1 cellular context compared by ENCODE assay signal in the genomic region with DNA sequence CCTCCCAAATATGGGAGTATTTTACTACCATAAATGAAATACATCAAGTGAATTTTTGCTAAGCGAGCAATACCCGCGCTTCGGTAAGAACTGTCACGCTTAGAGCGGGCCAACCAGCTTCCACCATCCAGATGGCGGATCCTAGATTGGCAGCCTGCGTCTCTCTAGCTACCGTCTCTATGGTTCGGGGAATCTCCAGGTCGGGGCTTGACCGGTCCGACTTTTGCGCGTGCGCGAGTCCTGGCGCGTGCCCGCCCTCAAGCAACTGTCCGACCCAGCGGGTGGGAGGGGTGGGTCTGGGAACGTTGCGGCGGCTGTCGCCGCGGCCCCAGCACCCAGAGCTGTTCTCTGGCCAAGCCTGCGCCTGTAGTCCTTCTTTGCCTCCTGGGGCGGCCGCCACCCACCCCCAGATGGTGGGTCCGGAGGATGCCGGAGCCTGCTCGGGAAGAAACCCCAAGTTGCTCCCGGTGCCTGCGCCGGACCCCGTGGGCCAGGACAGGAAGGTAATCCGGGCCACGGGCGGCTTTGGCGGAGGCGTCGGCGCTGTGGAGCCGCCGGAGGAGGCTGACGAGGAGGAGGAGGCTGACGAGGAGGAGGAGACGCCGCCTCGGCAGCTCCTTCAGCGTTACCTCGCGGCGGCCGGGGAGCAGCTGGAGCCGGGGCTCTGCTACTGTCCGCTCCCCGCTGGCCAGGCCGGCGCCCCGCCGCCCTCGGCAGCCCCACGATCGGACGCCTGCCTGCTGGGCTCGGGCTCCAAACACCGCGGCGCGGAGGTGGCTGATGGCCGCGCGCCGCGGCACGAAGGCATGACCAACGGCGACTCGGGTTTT.
A peak's percentile ranks its signal among the peaks of the same experiment; 100 is the strongest.
TF ChIP-seq lines count a peak whose summit lies in the region.

A gene (plus strand): TSS at position 338 of the 830 bp plus-strand sequence. CDS start 73 bp downstream, at position 411.

TF ChIP-seq in HEK293, 187 proteins besides CTCF, POLR2A, EP300 and RAD21 (continued from another document and continues in another):
- TF ChIP-seq, protein P1, sequence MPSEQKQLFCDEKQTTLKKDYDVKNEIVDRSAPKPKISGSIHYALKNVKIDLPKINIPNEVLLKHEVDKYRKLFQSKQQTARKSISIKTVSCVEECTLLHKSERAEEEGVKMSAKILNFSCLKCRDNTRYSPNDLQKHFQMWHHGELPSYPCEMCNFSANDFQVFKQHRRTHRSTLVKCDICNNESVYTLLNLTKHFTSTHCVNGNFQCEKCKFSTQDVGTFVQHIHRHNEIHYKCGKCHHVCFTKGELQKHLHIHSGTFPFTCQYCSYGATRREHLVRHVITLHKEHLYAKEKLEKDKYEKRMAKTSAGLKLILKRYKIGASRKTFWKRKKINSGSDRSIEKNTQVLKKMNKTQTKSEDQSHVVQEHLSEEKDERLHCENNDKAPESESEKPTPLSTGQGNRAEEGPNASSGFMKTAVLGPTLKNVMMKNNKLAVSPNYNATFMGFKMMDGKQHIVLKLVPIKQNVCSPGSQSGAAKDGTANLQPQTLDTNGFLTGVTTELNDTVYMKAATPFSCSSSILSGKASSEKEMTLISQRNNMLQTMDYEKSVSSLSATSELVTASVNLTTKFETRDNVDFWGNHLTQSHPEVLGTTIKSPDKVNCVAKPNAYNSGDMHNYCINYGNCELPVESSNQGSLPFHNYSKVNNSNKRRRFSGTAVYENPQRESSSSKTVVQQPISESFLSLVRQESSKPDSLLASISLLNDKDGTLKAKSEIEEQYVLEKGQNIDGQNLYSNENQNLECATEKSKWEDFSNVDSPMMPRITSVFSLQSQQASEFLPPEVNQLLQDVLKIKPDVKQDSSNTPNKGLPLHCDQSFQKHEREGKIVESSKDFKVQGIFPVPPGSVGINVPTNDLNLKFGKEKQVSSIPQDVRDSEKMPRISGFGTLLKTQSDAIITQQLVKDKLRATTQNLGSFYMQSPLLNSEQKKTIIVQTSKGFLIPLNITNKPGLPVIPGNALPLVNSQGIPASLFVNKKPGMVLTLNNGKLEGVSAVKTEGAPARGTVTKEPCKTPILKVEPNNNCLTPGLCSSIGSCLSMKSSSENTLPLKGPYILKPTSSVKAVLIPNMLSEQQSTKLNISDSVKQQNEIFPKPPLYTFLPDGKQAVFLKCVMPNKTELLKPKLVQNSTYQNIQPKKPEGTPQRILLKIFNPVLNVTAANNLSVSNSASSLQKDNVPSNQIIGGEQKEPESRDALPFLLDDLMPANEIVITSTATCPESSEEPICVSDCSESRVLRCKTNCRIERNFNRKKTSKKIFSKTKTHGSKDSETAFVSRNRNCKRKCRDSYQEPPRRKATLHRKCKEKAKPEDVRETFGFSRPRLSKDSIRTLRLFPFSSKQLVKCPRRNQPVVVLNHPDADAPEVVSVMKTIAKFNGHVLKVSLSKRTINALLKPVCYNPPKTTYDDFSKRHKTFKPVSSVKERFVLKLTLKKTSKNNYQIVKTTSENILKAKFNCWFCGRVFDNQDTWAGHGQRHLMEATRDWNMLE (tag by site-specific recombination; conservative IDR thresholded peaks at IDR 0.05; ENCODE audit: low read depth) = peak; percentile 62; the same call in 1 of the 2 replicates
- peak; percentile 51; the same call in 1 of the 2 replicates for TF ChIP-seq KLF16 (tag by site-specific recombination; IDR thresholded peaks at IDR 0.05)
- no peak for TF ChIP-seq ZNF530 (tag by site-specific recombination; IDR thresholded peaks at IDR 0.05; ENCODE audit: low read depth)
- TF ChIP-seq ZNF654 (tag by site-specific recombination; IDR thresholded peaks at IDR 0.05; ENCODE audit: low read depth) = no peak
- TF ChIP-seq PRDM1 (tag by site-specific recombination; IDR thresholded peaks at IDR 0.05) = no peak
- TF ChIP-seq ZNF133 (tag by site-specific recombination; IDR thresholded peaks at IDR 0.05) = no peak
- TF ChIP-seq, protein P2, sequence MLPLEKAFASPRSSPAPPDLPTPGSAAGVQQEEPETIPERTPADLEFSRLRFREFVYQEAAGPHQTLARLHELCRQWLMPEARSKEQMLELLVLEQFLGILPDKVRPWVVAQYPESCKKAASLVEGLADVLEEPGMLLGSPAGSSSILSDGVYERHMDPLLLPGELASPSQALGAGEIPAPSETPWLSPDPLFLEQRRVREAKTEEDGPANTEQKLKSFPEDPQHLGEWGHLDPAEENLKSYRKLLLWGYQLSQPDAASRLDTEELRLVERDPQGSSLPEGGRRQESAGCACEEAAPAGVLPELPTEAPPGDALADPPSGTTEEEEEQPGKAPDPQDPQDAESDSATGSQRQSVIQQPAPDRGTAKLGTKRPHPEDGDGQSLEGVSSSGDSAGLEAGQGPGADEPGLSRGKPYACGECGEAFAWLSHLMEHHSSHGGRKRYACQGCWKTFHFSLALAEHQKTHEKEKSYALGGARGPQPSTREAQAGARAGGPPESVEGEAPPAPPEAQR (tag by site-specific recombination; IDR thresholded peaks at IDR 0.05) = no peak
- TF ChIP-seq ZNF473 (tag by site-specific recombination; IDR thresholded peaks at IDR 0.05) = no peak
- TF ChIP-seq ZNF701 (tag by site-specific recombination; IDR thresholded peaks at IDR 0.05) = no peak
- TF ChIP-seq, protein P3, sequence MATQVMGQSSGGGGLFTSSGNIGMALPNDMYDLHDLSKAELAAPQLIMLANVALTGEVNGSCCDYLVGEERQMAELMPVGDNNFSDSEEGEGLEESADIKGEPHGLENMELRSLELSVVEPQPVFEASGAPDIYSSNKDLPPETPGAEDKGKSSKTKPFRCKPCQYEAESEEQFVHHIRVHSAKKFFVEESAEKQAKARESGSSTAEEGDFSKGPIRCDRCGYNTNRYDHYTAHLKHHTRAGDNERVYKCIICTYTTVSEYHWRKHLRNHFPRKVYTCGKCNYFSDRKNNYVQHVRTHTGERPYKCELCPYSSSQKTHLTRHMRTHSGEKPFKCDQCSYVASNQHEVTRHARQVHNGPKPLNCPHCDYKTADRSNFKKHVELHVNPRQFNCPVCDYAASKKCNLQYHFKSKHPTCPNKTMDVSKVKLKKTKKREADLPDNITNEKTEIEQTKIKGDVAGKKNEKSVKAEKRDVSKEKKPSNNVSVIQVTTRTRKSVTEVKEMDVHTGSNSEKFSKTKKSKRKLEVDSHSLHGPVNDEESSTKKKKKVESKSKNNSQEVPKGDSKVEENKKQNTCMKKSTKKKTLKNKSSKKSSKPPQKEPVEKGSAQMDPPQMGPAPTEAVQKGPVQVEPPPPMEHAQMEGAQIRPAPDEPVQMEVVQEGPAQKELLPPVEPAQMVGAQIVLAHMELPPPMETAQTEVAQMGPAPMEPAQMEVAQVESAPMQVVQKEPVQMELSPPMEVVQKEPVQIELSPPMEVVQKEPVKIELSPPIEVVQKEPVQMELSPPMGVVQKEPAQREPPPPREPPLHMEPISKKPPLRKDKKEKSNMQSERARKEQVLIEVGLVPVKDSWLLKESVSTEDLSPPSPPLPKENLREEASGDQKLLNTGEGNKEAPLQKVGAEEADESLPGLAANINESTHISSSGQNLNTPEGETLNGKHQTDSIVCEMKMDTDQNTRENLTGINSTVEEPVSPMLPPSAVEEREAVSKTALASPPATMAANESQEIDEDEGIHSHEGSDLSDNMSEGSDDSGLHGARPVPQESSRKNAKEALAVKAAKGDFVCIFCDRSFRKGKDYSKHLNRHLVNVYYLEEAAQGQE (tag by site-specific recombination; IDR thresholded peaks at IDR 0.05) = peak; percentile 18; the same call in 1 of the 2 replicates
- TF ChIP-seq ZBTB8A (tag by site-specific recombination; IDR thresholded peaks at IDR 0.05) = peak; percentile 78
- TF ChIP-seq GLI2 (tag by site-specific recombination; IDR thresholded peaks at IDR 0.05; ENCODE audit: borderline replicate concordance, low read depth) = no peak
- no peak for TF ChIP-seq ZNF585B (tag by site-specific recombination; IDR thresholded peaks at IDR 0.05)
- TF ChIP-seq, protein P4, sequence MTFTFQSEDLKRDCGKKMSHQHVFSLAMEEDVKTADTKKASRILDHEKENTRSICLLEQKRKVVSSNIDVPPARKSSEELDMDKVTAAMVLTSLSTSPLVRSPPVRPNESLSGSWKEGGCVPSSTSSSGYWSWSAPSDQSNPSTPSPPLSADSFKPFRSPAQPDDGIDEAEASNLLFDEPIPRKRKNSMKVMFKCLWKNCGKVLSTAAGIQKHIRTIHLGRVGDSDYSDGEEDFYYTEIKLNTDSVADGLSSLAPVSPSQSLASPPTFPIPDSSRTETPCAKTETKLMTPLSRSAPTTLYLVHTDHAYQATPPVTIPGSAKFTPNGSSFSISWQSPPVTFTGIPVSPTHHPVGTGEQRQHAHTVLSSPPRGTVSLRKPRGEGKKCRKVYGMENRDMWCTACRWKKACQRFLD (tag by site-specific recombination; IDR thresholded peaks at IDR 0.05) = no peak
- TF ChIP-seq, protein P5, sequence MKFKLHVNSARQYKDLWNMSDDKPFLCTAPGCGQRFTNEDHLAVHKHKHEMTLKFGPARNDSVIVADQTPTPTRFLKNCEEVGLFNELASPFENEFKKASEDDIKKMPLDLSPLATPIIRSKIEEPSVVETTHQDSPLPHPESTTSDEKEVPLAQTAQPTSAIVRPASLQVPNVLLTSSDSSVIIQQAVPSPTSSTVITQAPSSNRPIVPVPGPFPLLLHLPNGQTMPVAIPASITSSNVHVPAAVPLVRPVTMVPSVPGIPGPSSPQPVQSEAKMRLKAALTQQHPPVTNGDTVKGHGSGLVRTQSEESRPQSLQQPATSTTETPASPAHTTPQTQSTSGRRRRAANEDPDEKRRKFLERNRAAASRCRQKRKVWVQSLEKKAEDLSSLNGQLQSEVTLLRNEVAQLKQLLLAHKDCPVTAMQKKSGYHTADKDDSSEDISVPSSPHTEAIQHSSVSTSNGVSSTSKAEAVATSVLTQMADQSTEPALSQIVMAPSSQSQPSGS (tag by site-specific recombination; IDR thresholded peaks at IDR 0.05; ENCODE audit: low read depth) = no peak
- TF ChIP-seq, protein P6, sequence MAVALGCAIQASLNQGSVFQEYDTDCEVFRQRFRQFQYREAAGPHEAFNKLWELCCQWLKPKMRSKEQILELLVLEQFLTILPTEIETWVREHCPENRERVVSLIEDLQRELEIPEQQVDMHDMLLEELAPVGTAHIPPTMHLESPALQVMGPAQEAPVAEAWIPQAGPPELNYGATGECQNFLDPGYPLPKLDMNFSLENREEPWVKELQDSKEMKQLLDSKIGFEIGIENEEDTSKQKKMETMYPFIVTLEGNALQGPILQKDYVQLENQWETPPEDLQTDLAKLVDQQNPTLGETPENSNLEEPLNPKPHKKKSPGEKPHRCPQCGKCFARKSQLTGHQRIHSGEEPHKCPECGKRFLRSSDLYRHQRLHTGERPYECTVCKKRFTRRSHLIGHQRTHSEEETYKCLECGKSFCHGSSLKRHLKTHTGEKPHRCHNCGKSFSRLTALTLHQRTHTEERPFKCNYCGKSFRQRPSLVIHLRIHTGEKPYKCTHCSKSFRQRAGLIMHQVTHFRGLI (tag by site-specific recombination; IDR thresholded peaks at IDR 0.05) = peak; percentile 63; the same call in 1 of the 2 replicates
- no peak for TF ChIP-seq ZNF830 (tag by site-specific recombination; IDR thresholded peaks at IDR 0.05; ENCODE audit: low read depth)
- TF ChIP-seq, protein P7, sequence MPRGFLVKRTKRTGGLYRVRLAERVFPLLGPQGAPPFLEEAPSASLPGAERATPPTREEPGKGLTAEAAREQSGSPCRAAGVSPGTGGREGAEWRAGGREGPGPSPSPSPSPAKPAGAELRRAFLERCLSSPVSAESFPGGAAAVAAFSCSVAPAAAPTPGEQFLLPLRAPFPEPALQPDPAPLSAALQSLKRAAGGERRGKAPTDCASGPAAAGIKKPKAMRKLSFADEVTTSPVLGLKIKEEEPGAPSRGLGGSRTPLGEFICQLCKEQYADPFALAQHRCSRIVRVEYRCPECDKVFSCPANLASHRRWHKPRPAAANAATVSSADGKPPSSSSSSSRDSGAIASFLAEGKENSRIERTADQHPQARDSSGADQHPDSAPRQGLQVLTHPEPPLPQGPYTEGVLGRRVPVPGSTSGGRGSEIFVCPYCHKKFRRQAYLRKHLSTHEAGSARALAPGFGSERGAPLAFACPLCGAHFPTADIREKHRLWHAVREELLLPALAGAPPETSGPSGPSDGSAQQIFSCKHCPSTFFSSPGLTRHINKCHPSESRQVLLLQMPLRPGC (tag by site-specific recombination; IDR thresholded peaks at IDR 0.05) = no peak
- TF ChIP-seq ZNF670 (tag by site-specific recombination; IDR thresholded peaks at IDR 0.05; ENCODE audit: low read depth) = no peak
- TF ChIP-seq, protein P8, sequence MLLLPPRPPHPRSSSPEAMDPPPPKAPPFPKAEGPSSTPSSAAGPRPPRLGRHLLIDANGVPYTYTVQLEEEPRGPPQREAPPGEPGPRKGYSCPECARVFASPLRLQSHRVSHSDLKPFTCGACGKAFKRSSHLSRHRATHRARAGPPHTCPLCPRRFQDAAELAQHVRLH (tag by site-specific recombination; IDR thresholded peaks at IDR 0.05) = no peak
- no peak for TF ChIP-seq ZNF155 (tag by site-specific recombination; IDR thresholded peaks at IDR 0.05)
- no peak for TF ChIP-seq YY2 (tag by site-specific recombination; IDR thresholded peaks at IDR 0.05)
- TF ChIP-seq, protein P9, sequence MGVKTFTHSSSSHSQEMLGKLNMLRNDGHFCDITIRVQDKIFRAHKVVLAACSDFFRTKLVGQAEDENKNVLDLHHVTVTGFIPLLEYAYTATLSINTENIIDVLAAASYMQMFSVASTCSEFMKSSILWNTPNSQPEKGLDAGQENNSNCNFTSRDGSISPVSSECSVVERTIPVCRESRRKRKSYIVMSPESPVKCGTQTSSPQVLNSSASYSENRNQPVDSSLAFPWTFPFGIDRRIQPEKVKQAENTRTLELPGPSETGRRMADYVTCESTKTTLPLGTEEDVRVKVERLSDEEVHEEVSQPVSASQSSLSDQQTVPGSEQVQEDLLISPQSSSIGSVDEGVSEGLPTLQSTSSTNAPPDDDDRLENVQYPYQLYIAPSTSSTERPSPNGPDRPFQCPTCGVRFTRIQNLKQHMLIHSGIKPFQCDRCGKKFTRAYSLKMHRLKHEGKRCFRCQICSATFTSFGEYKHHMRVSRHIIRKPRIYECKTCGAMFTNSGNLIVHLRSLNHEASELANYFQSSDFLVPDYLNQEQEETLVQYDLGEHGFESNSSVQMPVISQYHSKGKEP (tag by site-specific recombination; IDR thresholded peaks at IDR 0.05) = no peak
- no peak for TF ChIP-seq ZNF132 (tag by site-specific recombination; IDR thresholded peaks at IDR 0.05; ENCODE audit: borderline replicate concordance)
- TF ChIP-seq ZBTB17 (tag by site-specific recombination; IDR thresholded peaks at IDR 0.05) = peak; percentile 84
- TF ChIP-seq ZNF629 (tag by site-specific recombination; IDR thresholded peaks at IDR 0.05) = peak; percentile 52; the same call in 1 of the 2 replicates
- no peak for TF ChIP-seq ZNF776 (tag by site-specific recombination; IDR thresholded peaks at IDR 0.05; ENCODE audit: borderline replicate concordance)
- TF ChIP-seq, protein P10, sequence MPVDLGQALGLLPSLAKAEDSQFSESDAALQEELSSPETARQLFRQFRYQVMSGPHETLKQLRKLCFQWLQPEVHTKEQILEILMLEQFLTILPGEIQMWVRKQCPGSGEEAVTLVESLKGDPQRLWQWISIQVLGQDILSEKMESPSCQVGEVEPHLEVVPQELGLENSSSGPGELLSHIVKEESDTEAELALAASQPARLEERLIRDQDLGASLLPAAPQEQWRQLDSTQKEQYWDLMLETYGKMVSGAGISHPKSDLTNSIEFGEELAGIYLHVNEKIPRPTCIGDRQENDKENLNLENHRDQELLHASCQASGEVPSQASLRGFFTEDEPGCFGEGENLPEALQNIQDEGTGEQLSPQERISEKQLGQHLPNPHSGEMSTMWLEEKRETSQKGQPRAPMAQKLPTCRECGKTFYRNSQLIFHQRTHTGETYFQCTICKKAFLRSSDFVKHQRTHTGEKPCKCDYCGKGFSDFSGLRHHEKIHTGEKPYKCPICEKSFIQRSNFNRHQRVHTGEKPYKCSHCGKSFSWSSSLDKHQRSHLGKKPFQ (tag by site-specific recombination; IDR thresholded peaks at IDR 0.05) = no peak
- no peak for TF ChIP-seq MEIS1 (CRISPR knock-in tag; IDR thresholded peaks at IDR 0.05; ENCODE audit: borderline replicate concordance)
- no peak for TF ChIP-seq ZBTB48 (tag by site-specific recombination; IDR thresholded peaks at IDR 0.05)
